Comparison of ENCODE assay signal across 9 cellular contexts in genomic region chr11:15629690-15630321, GRCh38.
DNase-seq lines count a peak whose midpoint lies in the region; ATAC-seq and TF ChIP-seq lines count a peak whose summit lies in the region.
"Had no signal": no experiment of that assay in that cellular context is flagged by ENCODE, and none has a peak within 500 bp of the region (broad histone marks: within the 10 kb centered on the region; RNA-seq: fewer than 3 reads in every experiment).

No MANE protein-coding gene starts in this region.

- no peak overlapping the region for H3K27ac ChIP-seq in CD4-positive, alpha-beta T cell (ENCODE audit: low read depth, low read length)

- no peak for TF ChIP-seq CTCF in CD4-positive, alpha-beta T cell (IDR thresholded peaks at IDR 0.05)

- CTCF ChIA-PET in HEK293T (lab: Yijun Ruan, JAX): interaction anchor here (0.5 to 3.0 kb wide), 10 partner anchors 10 to 978 kb away, joined by 3 to 7 read pairs (median 4); no protein-coding TSS in a partner anchor
- CTCF ChIA-PET in CD4-positive, alpha-beta T cell (lab: Charles Lee): no interaction called here

- intact Hi-C loops in left colon (cut with DNase I, micrococcal nuclease): no loop called here
- intact Hi-C loops in CD4-positive, alpha-beta T cell (cut with DNase I, micrococcal nuclease): no loop called here

- DNase-seq in DMS153 treated with DMSO at 0.1 percent for 48 hours (lab: John Stamatoyannopoulos, UW; ENCODE audit: unreplicated experiment) (peak; percentile 45), HEK293T (ENCODE audit: extremely low spot score) (peak; percentile 27), SW480 (ENCODE audit: low spot score) (peak; percentile 22), left colon (peak in 1 of 2 donors; percentile 79), NK-92 (lab: John Stamatoyannopoulos, UW; ENCODE audit: unreplicated experiment) (no peak), amygdala (lab: John Stamatoyannopoulos, UW) (no peak)
- DNase-seq in CD4-positive, alpha-beta T cell: no peak
- no peak for DNase-seq in naive thymus-derived CD8-positive, alpha-beta T cell
- DNase-seq: KG1 had no signal

- no peaks in the 10 kb centered on the region for H3K27me3 ChIP-seq in CD4-positive, alpha-beta T cell (ENCODE audit: control insufficient read depth, insufficient read depth, low read length)

- H3K9me3 ChIP-seq in CD4-positive, alpha-beta T cell (ENCODE audit: control insufficient read depth, low read length): no peaks in the 10 kb centered on the region

- H3K27ac Mint-ChIP-seq in CD4-positive, alpha-beta T cell: no peak overlapping the region
- H3K27ac Mint-ChIP-seq in naive thymus-derived CD8-positive, alpha-beta T cell: no peak overlapping the region

- H3K9me3 Mint-ChIP-seq in CD4-positive, alpha-beta T cell: no peaks in the 10 kb centered on the region
- H3K9me3 Mint-ChIP-seq in naive thymus-derived CD8-positive, alpha-beta T cell: peaks cover 0 to 6% (median 0%) of the 10 kb centered on the region in 9 donors

- H3K4me1 Mint-ChIP-seq in CD4-positive, alpha-beta T cell (ENCODE audit: low read depth): no peaks in the 10 kb centered on the region
- H3K4me1 Mint-ChIP-seq in naive thymus-derived CD8-positive, alpha-beta T cell: no peaks in the 10 kb centered on the region

- H3K36me3 Mint-ChIP-seq in CD4-positive, alpha-beta T cell (ENCODE audit: low read depth): no peaks in the 10 kb centered on the region
- H3K36me3 Mint-ChIP-seq in naive thymus-derived CD8-positive, alpha-beta T cell: no peaks in the 10 kb centered on the region

- H3K4me3 Mint-ChIP-seq in CD4-positive, alpha-beta T cell: no peak overlapping the region
- H3K4me3 Mint-ChIP-seq in naive thymus-derived CD8-positive, alpha-beta T cell: no peak overlapping the region

- peak; percentile 75 for ATAC-seq in left colon
- ATAC-seq in CD4-positive, alpha-beta T cell (ENCODE audit: poor library complexity): no peak
- no peak for ATAC-seq in naive thymus-derived CD8-positive, alpha-beta T cell

- peaks cover 24% of the 10 kb centered on the region for H3K27me3 Mint-ChIP-seq in CD4-positive, alpha-beta T cell
- peaks cover 2 to 30% (median 10%) of the 10 kb centered on the region in 5 donors for H3K27me3 Mint-ChIP-seq in naive thymus-derived CD8-positive, alpha-beta T cell

- POLR2A ChIA-PET in HEK293T (lab: Yijun Ruan, JAX): no interaction called here
- POLR2A ChIA-PET in CD4-positive, alpha-beta T cell (lab: Charles Lee): no interaction called here
- POLR2A ChIA-PET in naive thymus-derived CD8-positive, alpha-beta T cell (lab: Charles Lee): no interaction called here

TF ChIP-seq in HEK293T, 16 proteins besides CTCF, POLR2A, EP300 and RAD21:
- TF ChIP-seq SP1 (IDR thresholded peaks at IDR 0.05) (no peak), ARNT (IDR thresholded peaks at IDR 0.05) (no peak), ZNF384 (IDR thresholded peaks at IDR 0.05) (no peak), FOXM1 (IDR thresholded peaks at IDR 0.05; ENCODE audit: borderline replicate concordance) (no peak), LEF1 (IDR thresholded peaks at IDR 0.05; ENCODE audit: borderline replicate concordance) (no peak), FOXK2 (IDR thresholded peaks at IDR 0.05) (no peak), HDGF (IDR thresholded peaks at IDR 0.05; ENCODE audit: borderline replicate concordance) (no peak), L3MBTL2 (conservative IDR thresholded peaks at IDR 0.05) (no peak), BHLHE40 (IDR thresholded peaks at IDR 0.05; ENCODE audit: borderline replicate concordance) (no peak)

Comparison
In these comparisons a context has a peak if more than half of its experiments do, and no peak if none do; other contexts are left out.
1. DNase-seq: peak in DMS153 treated with DMSO at 0.1 percent for 48 hours (single experiment), HEK293T (single experiment) and SW480 (single experiment); none in NK-92 (single experiment), CD4-positive, alpha-beta T cell (0 of 10), naive thymus-derived CD8-positive, alpha-beta T cell (0 of 10) and amygdala (0 of 56).